In genomic region chr12:6974180-6974579, GRCh38 we compare ENCODE assay signal across 1 cellular context.
TF ChIP-seq lines count a peak whose summit lies in the region.

No MANE protein-coding gene starts in this region.

TF ChIP-seq in GM12878, 131 proteins besides CTCF, POLR2A, EP300 and RAD21:
- TF ChIP-seq SMAD5 (IDR thresholded peaks at IDR 0.05; ENCODE audit: low read depth) (peak; percentile 47; the same call in 1 of the 2 replicates), GATAD2B (conservative IDR thresholded peaks at IDR 0.05; ENCODE audit: low read depth) (no peak), CUX1 (IDR thresholded peaks at IDR 0.05; ENCODE audit: insufficient replicate concordance, low read depth, low read length) (no peak)
TF ChIP-seq in GM12878: peak in this region for 1.
